In genomic region chr15:101277038-101277822, GRCh38 we compare ENCODE assay signal across 1 cellular context.
A peak's percentile ranks its signal among the peaks of the same experiment; 100 is the strongest.
TF ChIP-seq lines count a peak whose summit lies in the region.

Gene SELENOS (minus strand): TSS chr15:101277485. CDS start chr15:101277417, 68 bp downstream.

TF ChIP-seq in GM12878, 131 proteins besides CTCF, POLR2A, EP300 and RAD21 (continued from another document and continues in another):
- TF ChIP-seq ESRRA (IDR thresholded peaks at IDR 0.05; ENCODE audit: low read length) (no peak), ZNF207 (IDR thresholded peaks at IDR 0.05; ENCODE audit: borderline replicate concordance) (peak; percentile 82; the same call in 1 of the 2 replicates), MEF2B (IDR thresholded peaks at IDR 0.05; ENCODE audit: partially characterized antibody, poor library complexity, severe bottlenecking) (no peak), IKZF1 (conservative IDR thresholded peaks at IDR 0.05) (peak; percentile 83), MYB (IDR thresholded peaks at IDR 0.05; ENCODE audit: borderline replicate concordance, low read depth, low read length) (no peak), ATF7 (IDR thresholded peaks at IDR 0.05; ENCODE audit: low read depth) (no peak), ASH2L (IDR thresholded peaks at IDR 0.05; ENCODE audit: borderline replicate concordance, low read depth) (no peak), SP1 (IDR thresholded peaks at IDR 0.05; ENCODE audit: low read depth, low read length) (peak; percentile 78), KDM1A (IDR thresholded peaks at IDR 0.05; ENCODE audit: borderline replicate concordance) (no peak), CREM (IDR thresholded peaks at IDR 0.05; ENCODE audit: low read depth) (peak; percentile 48; the same call in 1 of the 2 replicates), ZNF622 (IDR thresholded peaks at IDR 0.05) (no peak), NBN (IDR thresholded peaks at IDR 0.05) (no peak), RELB (IDR thresholded peaks at IDR 0.05; ENCODE audit: low read depth) (no peak), CEBPZ (IDR thresholded peaks at IDR 0.05; ENCODE audit: low read depth, low read length) (no peak), RELA (IDR thresholded peaks at IDR 0.05; ENCODE audit: borderline replicate concordance, partially characterized antibody) (peak; percentile 53), CREB1 (IDR thresholded peaks at IDR 0.05; ENCODE audit: low read depth) (peak; percentile 86), ZBED1 (IDR thresholded peaks at IDR 0.05; ENCODE audit: borderline replicate concordance) (no peak), EGR1 (IDR thresholded peaks at IDR 0.05; ENCODE audit: borderline replicate concordance in 1 of 2, low read depth in 2 of 2, low read length in 2 of 2) (no peak), ZNF24 (IDR thresholded peaks at IDR 0.05) (no peak), PAX8 (IDR thresholded peaks at IDR 0.05) (no peak), BACH1 (IDR thresholded peaks at IDR 0.05; ENCODE audit: borderline replicate concordance) (peak; percentile 89), CHD2 (IDR thresholded peaks at IDR 0.05; ENCODE audit: borderline replicate concordance, low read depth, low read length) (no peak), TCF7 (IDR thresholded peaks at IDR 0.05; ENCODE audit: borderline replicate concordance) (no peak), NFXL1 (IDR thresholded peaks at IDR 0.05; ENCODE audit: borderline replicate concordance) (peak; percentile 45; the same call in 1 of the 2 replicates), CHD1 (IDR thresholded peaks at IDR 0.05; ENCODE audit: low read depth, low read length) (no peak), HDAC2 (IDR thresholded peaks at IDR 0.05) (no peak), CBFB (IDR thresholded peaks at IDR 0.05; ENCODE audit: low read depth) (no peak), NKRF (conservative IDR thresholded peaks at IDR 0.05) (peak; percentile 95), ZZZ3 (IDR thresholded peaks at IDR 0.05; ENCODE audit: control insufficient read depth, insufficient read length, low read depth) (no peak), YBX1 (IDR thresholded peaks at IDR 0.05) (no peak), TCF3 (IDR thresholded peaks at IDR 0.05; ENCODE audit: borderline replicate concordance, insufficient read depth, low read depth, low read length) (0 out of 2 replicates have a peak, but pooled peaks have one; percentile 11), SMC3 (IDR thresholded peaks at IDR 0.05; ENCODE audit: borderline replicate concordance, low read length) (no peak), MYC (IDR thresholded peaks at IDR 0.05; ENCODE audit: insufficient read depth, insufficient read length, insufficient replicate concordance, low read length, severe bottlenecking) (peak; percentile 30), BCL11A (IDR thresholded peaks at IDR 0.05; ENCODE audit: low read depth, low read length) (no peak), NR2C1 (IDR thresholded peaks at IDR 0.05) (peak; percentile 47; the same call in 1 of the 2 replicates), ZBTB33 (IDR thresholded peaks at IDR 0.05) (no peak)
- TF ChIP-seq, protein P1, sequence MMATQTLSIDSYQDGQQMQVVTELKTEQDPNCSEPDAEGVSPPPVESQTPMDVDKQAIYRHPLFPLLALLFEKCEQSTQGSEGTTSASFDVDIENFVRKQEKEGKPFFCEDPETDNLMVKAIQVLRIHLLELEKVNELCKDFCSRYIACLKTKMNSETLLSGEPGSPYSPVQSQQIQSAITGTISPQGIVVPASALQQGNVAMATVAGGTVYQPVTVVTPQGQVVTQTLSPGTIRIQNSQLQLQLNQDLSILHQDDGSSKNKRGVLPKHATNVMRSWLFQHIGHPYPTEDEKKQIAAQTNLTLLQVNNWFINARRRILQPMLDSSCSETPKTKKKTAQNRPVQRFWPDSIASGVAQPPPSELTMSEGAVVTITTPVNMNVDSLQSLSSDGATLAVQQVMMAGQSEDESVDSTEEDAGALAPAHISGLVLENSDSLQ (IDR thresholded peaks at IDR 0.05) = no peak
- TF ChIP-seq, protein P2, sequence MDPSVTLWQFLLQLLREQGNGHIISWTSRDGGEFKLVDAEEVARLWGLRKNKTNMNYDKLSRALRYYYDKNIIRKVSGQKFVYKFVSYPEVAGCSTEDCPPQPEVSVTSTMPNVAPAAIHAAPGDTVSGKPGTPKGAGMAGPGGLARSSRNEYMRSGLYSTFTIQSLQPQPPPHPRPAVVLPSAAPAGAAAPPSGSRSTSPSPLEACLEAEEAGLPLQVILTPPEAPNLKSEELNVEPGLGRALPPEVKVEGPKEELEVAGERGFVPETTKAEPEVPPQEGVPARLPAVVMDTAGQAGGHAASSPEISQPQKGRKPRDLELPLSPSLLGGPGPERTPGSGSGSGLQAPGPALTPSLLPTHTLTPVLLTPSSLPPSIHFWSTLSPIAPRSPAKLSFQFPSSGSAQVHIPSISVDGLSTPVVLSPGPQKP (IDR thresholded peaks at IDR 0.05; ENCODE audit: low read depth, low read length) = peak; percentile 73; the same call in 1 of the 2 replicates
- TF ChIP-seq, protein P3, sequence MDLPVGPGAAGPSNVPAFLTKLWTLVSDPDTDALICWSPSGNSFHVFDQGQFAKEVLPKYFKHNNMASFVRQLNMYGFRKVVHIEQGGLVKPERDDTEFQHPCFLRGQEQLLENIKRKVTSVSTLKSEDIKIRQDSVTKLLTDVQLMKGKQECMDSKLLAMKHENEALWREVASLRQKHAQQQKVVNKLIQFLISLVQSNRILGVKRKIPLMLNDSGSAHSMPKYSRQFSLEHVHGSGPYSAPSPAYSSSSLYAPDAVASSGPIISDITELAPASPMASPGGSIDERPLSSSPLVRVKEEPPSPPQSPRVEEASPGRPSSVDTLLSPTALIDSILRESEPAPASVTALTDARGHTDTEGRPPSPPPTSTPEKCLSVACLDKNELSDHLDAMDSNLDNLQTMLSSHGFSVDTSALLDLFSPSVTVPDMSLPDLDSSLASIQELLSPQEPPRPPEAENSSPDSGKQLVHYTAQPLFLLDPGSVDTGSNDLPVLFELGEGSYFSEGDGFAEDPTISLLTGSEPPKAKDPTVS (IDR thresholded peaks at IDR 0.05; ENCODE audit: low read depth, low read length) = no peak
- TF ChIP-seq, protein P4, sequence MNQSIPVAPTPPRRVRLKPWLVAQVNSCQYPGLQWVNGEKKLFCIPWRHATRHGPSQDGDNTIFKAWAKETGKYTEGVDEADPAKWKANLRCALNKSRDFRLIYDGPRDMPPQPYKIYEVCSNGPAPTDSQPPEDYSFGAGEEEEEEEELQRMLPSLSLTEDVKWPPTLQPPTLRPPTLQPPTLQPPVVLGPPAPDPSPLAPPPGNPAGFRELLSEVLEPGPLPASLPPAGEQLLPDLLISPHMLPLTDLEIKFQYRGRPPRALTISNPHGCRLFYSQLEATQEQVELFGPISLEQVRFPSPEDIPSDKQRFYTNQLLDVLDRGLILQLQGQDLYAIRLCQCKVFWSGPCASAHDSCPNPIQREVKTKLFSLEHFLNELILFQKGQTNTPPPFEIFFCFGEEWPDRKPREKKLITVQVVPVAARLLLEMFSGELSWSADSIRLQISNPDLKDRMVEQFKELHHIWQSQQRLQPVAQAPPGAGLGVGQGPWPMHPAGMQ (IDR thresholded peaks at IDR 0.05; ENCODE audit: borderline replicate concordance) = no peak
- TF ChIP-seq, protein P5, sequence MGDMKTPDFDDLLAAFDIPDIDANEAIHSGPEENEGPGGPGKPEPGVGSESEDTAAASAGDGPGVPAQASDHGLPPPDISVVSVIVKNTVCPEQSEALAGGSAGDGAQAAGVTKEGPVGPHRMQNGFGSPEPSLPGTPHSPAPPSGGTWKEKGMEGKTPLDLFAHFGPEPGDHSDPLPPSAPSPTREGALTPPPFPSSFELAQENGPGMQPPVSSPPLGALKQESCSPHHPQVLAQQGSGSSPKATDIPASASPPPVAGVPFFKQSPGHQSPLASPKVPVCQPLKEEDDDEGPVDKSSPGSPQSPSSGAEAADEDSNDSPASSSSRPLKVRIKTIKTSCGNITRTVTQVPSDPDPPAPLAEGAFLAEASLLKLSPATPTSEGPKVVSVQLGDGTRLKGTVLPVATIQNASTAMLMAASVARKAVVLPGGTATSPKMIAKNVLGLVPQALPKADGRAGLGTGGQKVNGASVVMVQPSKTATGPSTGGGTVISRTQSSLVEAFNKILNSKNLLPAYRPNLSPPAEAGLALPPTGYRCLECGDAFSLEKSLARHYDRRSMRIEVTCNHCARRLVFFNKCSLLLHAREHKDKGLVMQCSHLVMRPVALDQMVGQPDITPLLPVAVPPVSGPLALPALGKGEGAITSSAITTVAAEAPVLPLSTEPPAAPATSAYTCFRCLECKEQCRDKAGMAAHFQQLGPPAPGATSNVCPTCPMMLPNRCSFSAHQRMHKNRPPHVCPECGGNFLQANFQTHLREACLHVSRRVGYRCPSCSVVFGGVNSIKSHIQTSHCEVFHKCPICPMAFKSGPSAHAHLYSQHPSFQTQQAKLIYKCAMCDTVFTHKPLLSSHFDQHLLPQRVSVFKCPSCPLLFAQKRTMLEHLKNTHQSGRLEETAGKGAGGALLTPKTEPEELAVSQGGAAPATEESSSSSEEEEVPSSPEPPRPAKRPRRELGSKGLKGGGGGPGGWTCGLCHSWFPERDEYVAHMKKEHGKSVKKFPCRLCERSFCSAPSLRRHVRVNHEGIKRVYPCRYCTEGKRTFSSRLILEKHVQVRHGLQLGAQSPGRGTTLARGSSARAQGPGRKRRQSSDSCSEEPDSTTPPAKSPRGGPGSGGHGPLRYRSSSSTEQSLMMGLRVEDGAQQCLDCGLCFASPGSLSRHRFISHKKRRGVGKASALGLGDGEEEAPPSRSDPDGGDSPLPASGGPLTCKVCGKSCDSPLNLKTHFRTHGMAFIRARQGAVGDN (IDR thresholded peaks at IDR 0.05) = peak; percentile 72; the same call in 1 of the 2 replicates
